ENCODE assay signal across 8 cellular contexts in the genomic region with DNA sequence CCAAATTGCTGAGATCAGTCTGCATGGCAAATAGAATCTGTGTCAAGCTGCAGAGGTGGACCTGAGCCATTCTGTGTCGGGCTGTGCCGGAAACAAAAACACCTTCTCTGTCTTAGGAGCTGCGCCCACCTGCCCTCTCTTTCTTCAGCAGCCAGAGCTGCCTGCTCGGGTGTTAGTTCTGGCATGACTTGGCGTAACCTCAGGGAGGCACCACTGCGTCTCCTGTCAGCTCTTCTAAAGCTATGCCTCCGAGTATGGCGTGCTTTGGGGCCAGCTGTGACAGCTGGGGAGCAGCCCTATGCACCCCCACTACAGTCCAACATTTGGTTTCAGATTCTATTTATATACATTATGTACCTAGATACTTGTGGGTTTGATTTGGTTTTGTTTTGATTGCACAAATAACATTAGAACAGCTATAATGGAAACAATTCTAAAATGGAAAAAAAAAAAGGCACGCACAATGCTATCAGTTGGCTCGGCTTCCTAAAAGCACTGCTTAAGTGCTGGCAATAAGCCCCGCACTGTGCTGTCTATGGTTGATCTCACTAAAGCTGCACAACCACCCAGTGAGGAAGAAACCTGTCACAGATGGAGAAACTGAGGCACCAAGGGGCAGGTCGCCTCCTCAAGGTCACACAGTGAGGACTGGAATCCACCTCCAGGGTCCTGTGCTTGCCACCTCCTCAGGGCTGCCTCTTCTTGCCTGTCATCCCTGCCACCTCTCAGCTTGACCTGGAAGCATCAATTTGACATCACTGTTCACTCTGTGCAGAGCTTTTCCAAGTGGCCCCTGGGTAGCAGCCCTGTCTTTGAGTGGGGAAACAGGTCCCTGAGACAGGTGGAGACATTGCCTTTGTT. TPM values are rescaled to one million over a fixed set of nuclear protein-coding genes. Genes with fewer than 3 reads are reported as not detected.
DNase-seq lines count a peak whose midpoint lies in the region; ATAC-seq lines count a peak whose summit lies in the region.

No MANE protein-coding gene starts in this region.

- H3K9ac ChIP-seq in mesendoderm (ENCODE audit: low read length), result no peak overlapping the region

- POLR2A ChIA-PET in CD8-positive, alpha-beta memory T cell (lab: Charles Lee), result interaction anchor here (0.6 to 1.9 kb wide), 9 partner anchors 7 to 68 kb away, joined by 3 to 14 read pairs (median 4); a partner anchor contains a TSS

- CTCF ChIA-PET in CD8-positive, alpha-beta memory T cell (lab: Charles Lee), result interaction anchor here (0.8 to 5.8 kb wide), 18 partner anchors 9 to 126 kb away, joined by 3 to 57 read pairs (median 6); a partner anchor contains a TSS

- no peak overlapping the region for H2BK5ac ChIP-seq in mesendoderm (ENCODE audit: low read length)

- no peak overlapping the region for H3K56ac ChIP-seq in mesendoderm (ENCODE audit: low read length)

- no peaks in the 10 kb centered on the region for H3K27me3 Mint-ChIP-seq in CD8-positive, alpha-beta memory T cell

- no peak overlapping the region for H4K5ac ChIP-seq in mesendoderm (ENCODE audit: low read length)

- no peak overlapping the region for H2BK120ac ChIP-seq in mesendoderm (ENCODE audit: low read depth, low read length)

- H3K9me3 ChIP-seq in CD8-positive, alpha-beta memory T cell (ENCODE audit: low read length), result no peaks in the 10 kb centered on the region

- no peak overlapping the region for H3K18ac ChIP-seq in mesendoderm (ENCODE audit: low read length)

- ATAC-seq in GM19395 (IDR thresholded peaks at IDR 0.05; ENCODE audit: unreplicated experiment) (peak; percentile 95), HG03354 (IDR thresholded peaks at IDR 0.05; ENCODE audit: poor library complexity, severe bottlenecking, unreplicated experiment) (peak; percentile 94)

- peak overlapping the region; percentile 31 to 87 (median 82) for H3K4me3 Mint-ChIP-seq in CD8-positive, alpha-beta memory T cell

- H3K79me2 ChIP-seq in mesendoderm (ENCODE audit: control insufficient read depth, insufficient read depth, low read length), result no peaks in the 10 kb centered on the region

- peak; percentile 37 to 84 (median 44) for DNase-seq in CD8-positive, alpha-beta memory T cell
- DNase-seq in activated CD4-positive, alpha-beta T cell treated with anti-CD3 and anti-CD28 coated beads, Interleukin-2, amount 50 U/mL, for 48 hours, result peak; percentile 77 to 84
- DNase-seq in germinal center (ENCODE audit: low spot score) (peak; percentile 50), mesendoderm (no peak), HuH-7 (ENCODE audit: low spot score) (no peak)
- peak; percentile 91 for DNase-seq in stimulated activated CD4-positive, alpha-beta T cell treated with anti-CD3 and anti-CD28 coated beads, Interleukin-1b, Interleukin-23, amount 100 ng/mL, for 48 hours

- peaks cover 0 to 6% (median 0%) of the 10 kb centered on the region in 3 donors for H3K36me3 Mint-ChIP-seq in CD8-positive, alpha-beta memory T cell

- H3K36me3 ChIP-seq in CD8-positive, alpha-beta memory T cell (ENCODE audit: insufficient read depth, low read length), result no peaks in the 10 kb centered on the region
- H3K36me3 ChIP-seq in mesendoderm (ENCODE audit: control insufficient read depth, insufficient read depth, low read length), result no peaks in the 10 kb centered on the region

- H3K23ac ChIP-seq in mesendoderm (ENCODE audit: low read length), result no peak overlapping the region

- no peak overlapping the region for H3K4me2 ChIP-seq in mesendoderm (ENCODE audit: low read length)

- peaks cover 33% of the 10 kb centered on the region for H3K4me1 ChIP-seq in CD8-positive, alpha-beta memory T cell (ENCODE audit: insufficient read depth, low read length)
- no peaks in the 10 kb centered on the region for H3K4me1 ChIP-seq in mesendoderm (ENCODE audit: control insufficient read depth, low read depth, low read length)

- no peaks in the 10 kb centered on the region for H3K9me3 Mint-ChIP-seq in CD8-positive, alpha-beta memory T cell

- peak overlapping the region; percentile 44 for H3K4me3 ChIP-seq in CD8-positive, alpha-beta memory T cell (ENCODE audit: low read length)
- H3K4me3 ChIP-seq in mesendoderm (ENCODE audit: low read length), result no peak overlapping the region

- peaks cover 67 to 88% (median 69%) of the 10 kb centered on the region in 3 donors for H3K4me1 Mint-ChIP-seq in CD8-positive, alpha-beta memory T cell

- H2BK15ac ChIP-seq in mesendoderm (replicated peaks; ENCODE audit: low read depth), result no peak overlapping the region

- no peaks in the 10 kb centered on the region for H3K79me1 ChIP-seq in mesendoderm (ENCODE audit: low read length)

- no peak overlapping the region for H2AK5ac ChIP-seq in mesendoderm (ENCODE audit: low read length)

- no peak overlapping the region for H4K8ac ChIP-seq in mesendoderm (ENCODE audit: low read depth, low read length)

- WGBS in mesendoderm (ENCODE audit: extremely low coverage, insufficient coverage, low lambda C conversion rate), result no CpG with 5 or more reads among the region's 12 CpGs

- no peaks in the 10 kb centered on the region for H3K27me3 ChIP-seq in CD8-positive, alpha-beta memory T cell (ENCODE audit: insufficient read depth, low read length, poor library complexity, severe bottlenecking)
- no peaks in the 10 kb centered on the region for H3K27me3 ChIP-seq in mesendoderm (ENCODE audit: insufficient read depth, low read length, poor library complexity)

- peak overlapping the region; percentile 90 to 98 (median 95) for H3K27ac Mint-ChIP-seq in CD8-positive, alpha-beta memory T cell

- no peak overlapping the region for H3K4ac ChIP-seq in mesendoderm (ENCODE audit: low read depth, low read length)

- peak overlapping the region; percentile 57 for H3K27ac ChIP-seq in CD8-positive, alpha-beta memory T cell (ENCODE audit: low read depth, low read length)
- H3K27ac ChIP-seq in mesendoderm (ENCODE audit: low read depth, low read length), result no peak overlapping the region

RNA-seq across cellular contexts. Expression of a gene that starts 18.7 kb away (rescaled TPM):
- total RNA-seq in CD8-positive, alpha-beta memory T cell, result 10 to 100 TPM; 25.8 to 29.8 TPM
- 51.9 TPM for polyA plus RNA-seq in CD8-positive, alpha-beta memory T cell
- 1.3 TPM for polyA plus RNA-seq in mesendoderm (2013, experiment 1 of 2)
- polyA plus RNA-seq in mesendoderm (2013, experiment 2 of 2), result 1.1 TPM

RNA-seq across cellular contexts. Expression of a gene that starts 58.3 kb away (rescaled TPM):
- not detected for total RNA-seq in CD8-positive, alpha-beta memory T cell
- polyA plus RNA-seq in CD8-positive, alpha-beta memory T cell, result not detected
- 0.06 TPM for polyA plus RNA-seq in mesendoderm (2013, experiment 1 of 2)
- 0.10 TPM for polyA plus RNA-seq in mesendoderm (2013, experiment 2 of 2)

Comparison
In these comparisons a context has a peak if more than half of its experiments do, and no peak if none do; other contexts are left out.
1. DNase-seq: peak in CD8-positive, alpha-beta memory T cell (5 of 5), activated CD4-positive, alpha-beta T cell treated with anti-CD3 and anti-CD28 coated beads, Interleukin-2, amount 50 U/mL, for 48 hours (2 of 2), germinal center (single experiment) and stimulated activated CD4-positive, alpha-beta T cell treated with anti-CD3 and anti-CD28 coated beads, Interleukin-1b, Interleukin-23, amount 100 ng/mL, for 48 hours (single experiment); none in mesendoderm (single experiment) and HuH-7 (single experiment).